ENCODE assay signal across 14 cellular contexts in genomic region chr15:37078000-37078399, GRCh38. TPM values are rescaled to one million over a fixed set of nuclear protein-coding genes. Genes with fewer than 3 reads are reported as not detected.
DNase-seq lines count a peak whose midpoint lies in the region; ATAC-seq, FAIRE-seq and TF ChIP-seq lines count a peak whose summit lies in the region.
"Had no signal": no experiment of that assay in that cellular context is flagged by ENCODE, and none has a peak within 500 bp of the region (broad histone marks: within the 10 kb centered on the region; RNA-seq: fewer than 3 reads in every experiment).

No MANE protein-coding gene starts in this region.

- no peaks in the 10 kb centered on the region for H3K9me2 ChIP-seq in SK-N-SH

- H3K27ac Mint-ChIP-seq in type B pancreatic cell = peak overlapping the region; percentile 40
- no peak overlapping the region for H3K27ac Mint-ChIP-seq in stimulated activated memory B cell treated with anti-CD40 and anti-IgM and Interleukin-4, amounts not matched to agents 10 μg/mL and 1 μg/mL and 100 μg/mL, for 72 hours
- H3K27ac Mint-ChIP-seq: CD8-positive, alpha-beta memory T cell had no signal

- H3K9me1 ChIP-seq in K562 (ENCODE audit: control insufficient read depth, insufficient read depth, low read length) = no peaks in the 10 kb centered on the region

- no peak overlapping the region for H2AFZ ChIP-seq in SK-N-SH (ENCODE audit: low read depth)
- H2AFZ ChIP-seq in K562 (ENCODE audit: low read depth, low read length) = no peak overlapping the region

- H3K79me2 ChIP-seq in SK-N-SH (ENCODE audit: insufficient read depth) (peaks cover 97% of the 10 kb centered on the region), K562 (ENCODE audit: control insufficient read depth, insufficient read depth, low read length) (no peaks in the 10 kb centered on the region)

- peaks cover 70% of the 10 kb centered on the region for H3K36me3 Mint-ChIP-seq in type B pancreatic cell
- no peaks in the 10 kb centered on the region for H3K36me3 Mint-ChIP-seq in stimulated activated memory B cell treated with anti-CD40 and anti-IgM and Interleukin-4, amounts not matched to agents 10 μg/mL and 1 μg/mL and 100 μg/mL, for 72 hours
- H3K36me3 Mint-ChIP-seq: CD8-positive, alpha-beta memory T cell had no signal

- in situ Hi-C loops in K562 (cut with MboI) = no loop called here

- no peak overlapping the region for H3K4me3 ChIP-seq in SK-N-SH (ENCODE audit: low read depth in 2 of 2, low read length in 1 of 2)
- H3K4me3 ChIP-seq in K562 = no peak overlapping the region
- H3K4me3 ChIP-seq: BLaER1 treated with 17β-estradiol and CSF1 and Interleukin-3, amounts not matched to agents 10 nM and 100 nM had no signal

- intact Hi-C loops in K562 (cut with micrococcal nuclease) = no loop called here

- no peaks in the 10 kb centered on the region for H3K9me3 Mint-ChIP-seq in type B pancreatic cell
- no peaks in the 10 kb centered on the region for H3K9me3 Mint-ChIP-seq in stimulated activated memory B cell treated with anti-CD40 and anti-IgM and Interleukin-4, amounts not matched to agents 10 μg/mL and 1 μg/mL and 100 μg/mL, for 72 hours
- H3K9me3 Mint-ChIP-seq: CD8-positive, alpha-beta memory T cell had no signal

- H3K9ac ChIP-seq in SK-N-SH (no peak overlapping the region), K562 (ENCODE audit: insufficient read depth in 1 of 2, low read depth in 2 of 2, low read length in 2 of 2) (no peak overlapping the region)
- H3K9ac ChIP-seq: BLaER1 treated with 17β-estradiol and CSF1 and Interleukin-3, amounts not matched to agents 10 nM and 100 nM had no signal

- ATAC-seq in SK-N-SH treated with all-trans-retinoic acid at 6 μM for 48 hours (no peak), K562 (peak; percentile 54), GM18867 (IDR thresholded peaks at IDR 0.05; ENCODE audit: unreplicated experiment) (no peak)
- no peak for ATAC-seq in stimulated activated memory B cell treated with anti-CD40 and anti-IgM and Interleukin-4, amounts not matched to agents 10 μg/mL and 1 μg/mL and 100 μg/mL, for 72 hours

- H3K27me3 Mint-ChIP-seq in type B pancreatic cell = no peaks in the 10 kb centered on the region
- H3K27me3 Mint-ChIP-seq in stimulated activated memory B cell treated with anti-CD40 and anti-IgM and Interleukin-4, amounts not matched to agents 10 μg/mL and 1 μg/mL and 100 μg/mL, for 72 hours = peaks cover 24% of the 10 kb centered on the region

- 85% methylated on average over 5 of the region's 5 CpGs for WGBS in SK-N-SH (ENCODE audit: low lambda C conversion rate)
- WGBS in K562 (ENCODE audit: insufficient coverage, low coverage, missing lambda C conversion rate) = 85% methylated on average over 5 of the region's 5 CpGs

- no peak overlapping the region for H3K4me3 Mint-ChIP-seq in type B pancreatic cell
- H3K4me3 Mint-ChIP-seq in stimulated activated memory B cell treated with anti-CD40 and anti-IgM and Interleukin-4, amounts not matched to agents 10 μg/mL and 1 μg/mL and 100 μg/mL, for 72 hours = no peak overlapping the region
- H3K4me3 Mint-ChIP-seq: CD8-positive, alpha-beta memory T cell had no signal

- peaks cover 83 to 100% of the 10 kb centered on the region in 2 experiments for H3K36me3 ChIP-seq in SK-N-SH (replicated peaks in 1 of 2; ENCODE audit: control insufficient read depth in 1 of 2, insufficient read depth in 2 of 2, low read length in 1 of 2)
- H3K36me3 ChIP-seq in K562 (ENCODE audit: control insufficient read depth, insufficient read depth, low read length) = peaks cover 75% of the 10 kb centered on the region
- H3K36me3 ChIP-seq: BLaER1 treated with 17β-estradiol and CSF1 and Interleukin-3, amounts not matched to agents 10 nM and 100 nM had no signal

- CTCF ChIA-PET in SK-N-SH (lab: Yijun Ruan, JAX) (interaction anchor here (1.0 to 1.6 kb wide), 2 partner anchors 12 to 18 kb away, joined by 3 read pairs; no protein-coding TSS in a partner anchor), K562 (lab: Yijun Ruan, JAX; ENCODE audit: low intra/inter-chr PET ratio) (no interaction called here)

- H4K20me1 ChIP-seq in SK-N-SH (ENCODE audit: insufficient read depth) (peaks cover 47% of the 10 kb centered on the region), K562 (replicated peaks; ENCODE audit: control insufficient read depth, insufficient read depth, low read length) (no peaks in the 10 kb centered on the region)
- H4K20me1 ChIP-seq: BLaER1 treated with 17β-estradiol and CSF1 and Interleukin-3, amounts not matched to agents 10 nM and 100 nM had no signal

- peaks cover 48% of the 10 kb centered on the region for H3K4me1 Mint-ChIP-seq in type B pancreatic cell (ENCODE audit: unreplicated experiment)
- H3K4me1 Mint-ChIP-seq in stimulated activated memory B cell treated with anti-CD40 and anti-IgM and Interleukin-4, amounts not matched to agents 10 μg/mL and 1 μg/mL and 100 μg/mL, for 72 hours = peaks cover 6% of the 10 kb centered on the region
- H3K4me1 Mint-ChIP-seq: CD8-positive, alpha-beta memory T cell had no signal

- H3K4me1 ChIP-seq in SK-N-SH (ENCODE audit: control insufficient read depth in 1 of 2, insufficient read depth in 2 of 2, low read depth in 1 of 2, low read length in 1 of 2) = peaks cover 26 to 66% of the 10 kb centered on the region in 2 experiments; a peak in 3 of 4 replicates
- peaks cover 0 to 3% of the 10 kb centered on the region in 2 experiments; a peak in 1 of 5 replicates for H3K4me1 ChIP-seq in K562 (replicated peaks in 1 of 2; ENCODE audit: control insufficient read depth in 2 of 2, insufficient read depth in 2 of 2, low read length in 2 of 2)
- H3K4me1 ChIP-seq: BLaER1 treated with 17β-estradiol and CSF1 and Interleukin-3, amounts not matched to agents 10 nM and 100 nM had no signal

- H3K27ac ChIP-seq in SK-N-SH (ENCODE audit: low read depth in 2 of 2, low read length in 1 of 2) = peak overlapping the region; percentile 68 to 73; a peak in 3 of 4 replicates
- no peak overlapping the region for H3K27ac ChIP-seq in K562 (ENCODE audit: extremely low read depth, low read depth, low read length)
- H3K27ac ChIP-seq: BLaER1 treated with 17β-estradiol and CSF1 and Interleukin-3, amounts not matched to agents 10 nM and 100 nM; RWPE1 had no signal

- no peak for TF ChIP-seq EP300 in SK-N-SH (IDR thresholded peaks at IDR 0.05; ENCODE audit: borderline replicate concordance in 1 of 2, low read depth in 1 of 2, low read length in 1 of 2)
- no peak for TF ChIP-seq EP300 in K562 (IDR thresholded peaks at IDR 0.05; ENCODE audit: low read length)

- DNase-seq in SK-N-SH (no peak), K562 (ENCODE audit: extremely low read depth in 1 of 4, low spot score in 3 of 4) (no peak), medulla oblongata (ENCODE audit: extremely low spot score) (peak; percentile 66), type B pancreatic cell (ENCODE audit: extremely low spot score, unreplicated experiment) (no peak), NCI-H1694 (lab: John Stamatoyannopoulos, UW) (no peak)
- DNase-seq: CD8-positive, alpha-beta memory T cell; DMS79; NCI-H526 treated with DMSO at 0.1 percent for 48 hours had no signal

- H3K27me3 ChIP-seq in SK-N-SH (ENCODE audit: insufficient read depth) (no peaks in the 10 kb centered on the region), K562 (ENCODE audit: control insufficient read depth in 2 of 2, insufficient read depth in 2 of 2, low read length in 2 of 2) (no peaks in the 10 kb centered on the region)
- H3K27me3 ChIP-seq: BLaER1 treated with 17β-estradiol and CSF1 and Interleukin-3, amounts not matched to agents 10 nM and 100 nM had no signal

- H3K4me2 ChIP-seq in SK-N-SH (no peak overlapping the region), K562 (ENCODE audit: insufficient read depth, low read length) (no peak overlapping the region)
- H3K4me2 ChIP-seq: BLaER1 treated with 17β-estradiol and CSF1 and Interleukin-3, amounts not matched to agents 10 nM and 100 nM had no signal

- H3K9me3 ChIP-seq in SK-N-SH (no peaks in the 10 kb centered on the region), K562 (replicated peaks; ENCODE audit: control insufficient read depth, insufficient read depth, low read depth, low read length) (no peaks in the 10 kb centered on the region)
- H3K9me3 ChIP-seq: BLaER1 treated with 17β-estradiol and CSF1 and Interleukin-3, amounts not matched to agents 10 nM and 100 nM had no signal

- no peak for FAIRE-seq in K562 (lab: Jason Lieb, UNC)
- FAIRE-seq: A204.1 had no signal

- H3F3A ChIP-seq in SK-N-SH (replicated peaks; ENCODE audit: insufficient read depth) = peaks cover 21% of the 10 kb centered on the region

- TF ChIP-seq RAD21 in SK-N-SH (IDR thresholded peaks at IDR 0.05; ENCODE audit: low read length) (no peak), K562 (CRISPR knock-in tag; conservative IDR thresholded peaks at IDR 0.05 in 1 of 2, IDR thresholded peaks at IDR 0.05 in 1 of 2) (no peak)

- no TSS peak for BruUV-seq in K562 (replicated peaks; lab: Mats Ljungman, UMichigan)

- POLR2A ChIA-PET in SK-N-SH (lab: Yijun Ruan, JAX) = interaction anchor here (0.7 to 1.1 kb wide), 2 partner anchors 8 to 23 kb away, joined by 3 to 4 read pairs; no protein-coding TSS in a partner anchor
- POLR2A ChIA-PET in K562 (lab: Yijun Ruan, JAX) = interaction anchor here (1.2 kb wide), 1 partner anchor 15 kb away, joined by 3 read pairs; no protein-coding TSS in a partner anchor

- TF ChIP-seq CTCF in SK-N-SH (IDR thresholded peaks at IDR 0.05) (no peak), K562 (IDR thresholded peaks at IDR 0.05 in 2 of 3, conservative IDR thresholded peaks at IDR 0.05 in 1 of 3; ENCODE audit: insufficient read depth in 2 of 3, low read depth in 1 of 3, low read length in 3 of 3) (no peak), type B pancreatic cell (conservative IDR thresholded peaks at IDR 0.05) (no peak)

- TF ChIP-seq POLR2A in K562 (conservative IDR thresholded peaks at IDR 0.05) = no peak

RNA-seq across cellular contexts. Expression of gene MEIS2, which starts 22.3 kb away (rescaled TPM):
- polyA plus RNA-seq in SK-N-SH (2012; rRNA removed) = 120 and 146 TPM in 2 replicates
- 113 and 133 TPM in 2 replicates for polyA plus RNA-seq in SK-N-SH (2012; cell fraction: cytosol; rRNA removed)
- polyA plus RNA-seq in SK-N-SH (2012; cell fraction: nucleus; rRNA removed) = 253 and 311 TPM in 2 replicates
- total RNA-seq in K562 (2011; cell fraction: chromatin; rRNA removed; ENCODE audit: low replicate concordance) = 81.4 and 111 TPM in 2 replicates
- total RNA-seq in K562 (2011; cell fraction: nucleolus; rRNA removed) = 43.4 and 50.3 TPM in 2 replicates
- 69.0 and 74.6 TPM in 2 replicates for total RNA-seq in K562 (2011; cell fraction: nucleoplasm; rRNA removed)
- 22.3 and 34.4 TPM in 2 replicates for total RNA-seq in K562 (2014; rRNA removed)
- total RNA-seq in K562 (2014; rRNA removed; fragmentation: Illumina TruSeq; extraction: Trizol) = 24.6 and 31.2 TPM in 2 replicates
- 41.0 and 45.8 TPM in 2 replicates for total RNA-seq in K562 (2015; rRNA removed; fragmentation: Illumina TruSeq; extraction: Trizol)
- 34.3 and 34.9 TPM in 2 replicates for total RNA-seq in K562 (2021)
- polyA plus RNA-seq in K562 (2011; rRNA removed) = 15.3 and 21.1 TPM in 2 replicates
- polyA plus RNA-seq in K562 (2011; cell fraction: cytosol; rRNA removed) = 19.4 and 28.6 TPM in 2 replicates
- 43.0 and 54.5 TPM in 2 replicates for polyA plus RNA-seq in K562 (2011; cell fraction: nucleus; rRNA removed)
- polyA plus RNA-seq in K562 (2012) = 29.1 and 37.1 TPM in 2 replicates
- polyA plus RNA-seq in K562 (2014; fragmentation: Illumina TruSeq; extraction: Trizol) = 51.5 and 64.2 TPM in 2 replicates
- 1 to 10 TPM; 7.5 to 8.4 TPM for polyA plus RNA-seq in K562 (2014; fragmentation: Nextera tagmentation; extraction: Ambion mirVana)
- polyA plus RNA-seq in K562 (2014; rRNA removed) = 21.2 and 26.8 TPM in 2 replicates
- 49.8 and 57.7 TPM in 2 replicates for polyA minus RNA-seq in K562 (2011; rRNA and poly(A)+ RNA removed)
- 8.4 and 8.6 TPM in 2 replicates for polyA minus RNA-seq in K562 (2011; cell fraction: cytosol; rRNA and poly(A)+ RNA removed)
- polyA minus RNA-seq in K562 (2011; cell fraction: nucleus; rRNA and poly(A)+ RNA removed) = 81.6 and 103 TPM in 2 replicates
- 152 and 211 TPM in 2 replicates for total RNA-seq in type B pancreatic cell (ENCODE audit: low replicate concordance)
- total RNA-seq: CD8-positive, alpha-beta memory T cell had no signal
- polyA plus RNA-seq: CD8-positive, alpha-beta memory T cell had no signal
